In the genomic region with DNA sequence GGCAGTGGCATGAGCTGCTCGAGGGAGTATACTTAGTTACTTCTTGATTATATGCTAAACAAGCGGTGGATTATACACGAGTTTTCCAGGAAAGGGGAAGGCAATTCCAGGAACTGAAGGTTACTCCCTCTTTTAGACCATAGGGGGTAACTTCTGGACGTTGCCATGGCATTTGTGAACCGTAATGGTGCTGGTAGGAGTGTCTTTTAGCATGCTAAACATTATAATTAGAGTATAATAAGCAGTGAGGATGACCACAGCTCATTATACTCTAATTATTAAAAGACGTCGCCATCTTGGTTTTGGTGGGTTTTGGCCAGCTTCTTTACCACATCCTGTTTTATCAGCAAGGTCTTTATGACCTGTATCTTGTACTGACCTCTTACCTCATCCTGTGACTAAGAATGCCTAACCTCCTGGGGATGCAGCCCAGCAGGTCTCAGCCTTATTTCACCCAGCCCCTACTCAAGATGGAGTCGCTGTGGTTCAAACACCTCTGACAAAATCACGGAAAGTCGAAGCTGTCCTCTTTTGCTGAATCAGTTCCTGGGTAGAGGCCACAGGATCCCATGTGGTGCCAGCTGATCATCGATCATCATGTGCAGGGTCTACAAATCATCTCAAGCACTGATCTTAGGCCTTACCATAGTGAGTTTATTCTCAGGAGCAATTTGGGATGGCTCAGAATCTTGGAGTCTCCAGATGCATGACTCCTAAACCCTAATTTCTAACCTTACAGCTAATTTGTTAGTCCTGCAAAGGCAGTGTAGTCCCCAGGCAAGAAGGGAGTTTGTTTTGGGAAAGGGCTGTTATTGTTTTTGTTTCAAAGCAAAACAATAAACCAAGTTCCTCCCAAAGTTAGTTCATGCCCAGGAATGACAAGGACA, we compare ENCODE assay signal across 1 cellular context.
TF ChIP-seq lines count a peak whose summit lies in the region.

No MANE protein-coding gene starts in this region.

TF ChIP-seq in K562, 482 proteins besides CTCF, POLR2A, EP300 and RAD21 (continued from another document and continues in another):
- TF ChIP-seq, protein P1, sequence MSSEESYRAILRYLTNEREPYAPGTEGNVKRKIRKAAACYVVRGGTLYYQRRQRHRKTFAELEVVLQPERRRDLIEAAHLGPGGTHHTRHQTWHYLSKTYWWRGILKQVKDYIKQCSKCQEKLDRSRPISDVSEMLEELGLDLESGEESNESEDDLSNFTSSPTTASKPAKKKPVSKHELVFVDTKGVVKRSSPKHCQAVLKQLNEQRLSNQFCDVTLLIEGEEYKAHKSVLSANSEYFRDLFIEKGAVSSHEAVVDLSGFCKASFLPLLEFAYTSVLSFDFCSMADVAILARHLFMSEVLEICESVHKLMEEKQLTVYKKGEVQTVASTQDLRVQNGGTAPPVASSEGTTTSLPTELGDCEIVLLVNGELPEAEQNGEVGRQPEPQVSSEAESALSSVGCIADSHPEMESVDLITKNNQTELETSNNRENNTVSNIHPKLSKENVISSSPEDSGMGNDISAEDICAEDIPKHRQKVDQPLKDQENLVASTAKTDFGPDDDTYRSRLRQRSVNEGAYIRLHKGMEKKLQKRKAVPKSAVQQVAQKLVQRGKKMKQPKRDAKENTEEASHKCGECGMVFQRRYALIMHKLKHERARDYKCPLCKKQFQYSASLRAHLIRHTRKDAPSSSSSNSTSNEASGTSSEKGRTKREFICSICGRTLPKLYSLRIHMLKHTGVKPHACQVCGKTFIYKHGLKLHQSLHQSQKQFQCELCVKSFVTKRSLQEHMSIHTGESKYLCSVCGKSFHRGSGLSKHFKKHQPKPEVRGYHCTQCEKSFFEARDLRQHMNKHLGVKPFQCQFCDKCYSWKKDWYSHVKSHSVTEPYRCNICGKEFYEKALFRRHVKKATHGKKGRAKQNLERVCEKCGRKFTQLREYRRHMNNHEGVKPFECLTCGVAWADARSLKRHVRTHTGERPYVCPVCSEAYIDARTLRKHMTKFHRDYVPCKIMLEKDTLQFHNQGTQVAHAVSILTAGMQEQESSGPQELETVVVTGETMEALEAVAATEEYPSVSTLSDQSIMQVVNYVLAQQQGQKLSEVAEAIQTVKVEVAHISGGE (CRISPR knock-in tag; IDR thresholded peaks at IDR 0.05) = peak in 1 of 3 experiments; percentile 75; a peak in 2 of 6 replicates
- TF ChIP-seq MECOM (CRISPR knock-in tag; IDR thresholded peaks at IDR 0.05) (peak; percentile 86), PTRF (tag; IDR thresholded peaks at IDR 0.05) (peak; percentile 80), ELF2 (CRISPR knock-in tag; IDR thresholded peaks at IDR 0.05) (peak; percentile 73; the same call in 1 of the 2 replicates), ARNT (IDR thresholded peaks at IDR 0.05) (no peak), NR4A1 (CRISPR knock-in tag; IDR thresholded peaks at IDR 0.05) (peak; percentile 98; the same call in 1 of the 2 replicates), NR4A1 (tag; IDR thresholded peaks at IDR 0.05) (peak; percentile 99), POLR2AphosphoS5 (IDR thresholded peaks at IDR 0.05; ENCODE audit: control insufficient read depth, insufficient read depth, low read depth, low read length) (no peak), HDAC2 (IDR thresholded peaks at IDR 0.05) (no peak), DNMT1 (IDR thresholded peaks at IDR 0.05) (no peak), ZNF79 (CRISPR knock-in tag; IDR thresholded peaks at IDR 0.05; ENCODE audit: low read depth) (peak; percentile 90), PYGO2 (tag; IDR thresholded peaks at IDR 0.05) (peak; percentile 94), SETDB1 (IDR thresholded peaks at IDR 0.05; ENCODE audit: low read length) (no peak), CBX5 (IDR thresholded peaks at IDR 0.05; ENCODE audit: borderline replicate concordance, low read depth) (no peak), GATA2 (CRISPR knock-in tag; IDR thresholded peaks at IDR 0.05) (no peak), ZNF830 (CRISPR knock-in tag; IDR thresholded peaks at IDR 0.05) (peak; percentile 97), ZNF253 (CRISPR knock-in tag; conservative IDR thresholded peaks at IDR 0.05) (peak; percentile 82; the same call in 1 of the 2 replicates), RBM14 (IDR thresholded peaks at IDR 0.05; ENCODE audit: borderline replicate concordance, insufficient read depth, low read depth, low read length) (no peak), SIN3B (IDR thresholded peaks at IDR 0.05; ENCODE audit: low read depth) (no peak), HIVEP1 (CRISPR knock-in tag; IDR thresholded peaks at IDR 0.05) (peak; percentile 97), NFE2L1 (tag; IDR thresholded peaks at IDR 0.05; ENCODE audit: borderline replicate concordance, low read depth) (peak; percentile 27; the same call in 1 of the 2 replicates), SMAD3 (CRISPR knock-in tag; conservative IDR thresholded peaks at IDR 0.05) (peak; percentile 99), CCNT2 (IDR thresholded peaks at IDR 0.05; ENCODE audit: borderline replicate concordance, extremely low read depth, insufficient read length, low read depth, low read length) (no peak), FOSL1 (tag; conservative IDR thresholded peaks at IDR 0.05) (peak; percentile 74), MIER1 (IDR thresholded peaks at IDR 0.05; ENCODE audit: low read depth) (no peak), TSC22D4 (tag; IDR thresholded peaks at IDR 0.05) (no peak), NCOA1 (IDR thresholded peaks at IDR 0.05; ENCODE audit: low read depth) (no peak), RCOR1 (IDR thresholded peaks at IDR 0.05; ENCODE audit: borderline replicate concordance in 1 of 2, low read depth in 2 of 2, low read length in 2 of 2) (no peak), KAT8 (IDR thresholded peaks at IDR 0.05; ENCODE audit: low read depth) (no peak), POLR3A (IDR thresholded peaks at IDR 0.05; ENCODE audit: borderline replicate concordance, extremely low read depth, insufficient read depth, insufficient read length) (no peak), ZNF23 (CRISPR knock-in tag; IDR thresholded peaks at IDR 0.05) (no peak), GATAD2A (IDR thresholded peaks at IDR 0.05) (no peak), SPI1 (IDR thresholded peaks at IDR 0.05; ENCODE audit: borderline replicate concordance, low read depth, low read length) (no peak), ZZZ3 (IDR thresholded peaks at IDR 0.05) (no peak), FOXK1 (CRISPR knock-in tag; IDR thresholded peaks at IDR 0.05; ENCODE audit: borderline replicate concordance) (no peak)
- TF ChIP-seq, protein P2, sequence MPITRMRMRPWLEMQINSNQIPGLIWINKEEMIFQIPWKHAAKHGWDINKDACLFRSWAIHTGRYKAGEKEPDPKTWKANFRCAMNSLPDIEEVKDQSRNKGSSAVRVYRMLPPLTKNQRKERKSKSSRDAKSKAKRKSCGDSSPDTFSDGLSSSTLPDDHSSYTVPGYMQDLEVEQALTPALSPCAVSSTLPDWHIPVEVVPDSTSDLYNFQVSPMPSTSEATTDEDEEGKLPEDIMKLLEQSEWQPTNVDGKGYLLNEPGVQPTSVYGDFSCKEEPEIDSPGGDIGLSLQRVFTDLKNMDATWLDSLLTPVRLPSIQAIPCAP (CRISPR knock-in tag; IDR thresholded peaks at IDR 0.05; ENCODE audit: borderline replicate concordance) = no peak
- TF ChIP-seq, protein P3, sequence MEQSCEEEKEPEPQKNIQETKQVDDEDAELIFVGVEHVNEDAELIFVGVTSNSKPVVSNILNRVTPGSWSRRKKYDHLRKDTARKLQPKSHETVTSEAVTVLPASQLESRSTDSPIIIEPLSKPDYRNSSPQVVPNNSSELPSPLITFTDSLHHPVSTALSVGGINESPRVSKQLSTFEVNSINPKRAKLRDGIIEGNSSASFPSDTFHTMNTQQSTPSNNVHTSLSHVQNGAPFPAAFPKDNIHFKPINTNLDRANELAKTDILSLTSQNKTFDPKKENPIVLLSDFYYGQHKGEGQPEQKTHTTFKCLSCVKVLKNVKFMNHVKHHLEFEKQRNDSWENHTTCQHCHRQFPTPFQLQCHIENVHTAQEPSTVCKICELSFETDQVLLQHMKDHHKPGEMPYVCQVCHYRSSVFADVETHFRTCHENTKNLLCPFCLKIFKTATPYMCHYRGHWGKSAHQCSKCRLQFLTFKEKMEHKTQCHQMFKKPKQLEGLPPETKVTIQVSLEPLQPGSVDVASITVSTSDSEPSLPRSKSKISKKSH (CRISPR knock-in tag; IDR thresholded peaks at IDR 0.05) = no peak
- TF ChIP-seq, protein P4, sequence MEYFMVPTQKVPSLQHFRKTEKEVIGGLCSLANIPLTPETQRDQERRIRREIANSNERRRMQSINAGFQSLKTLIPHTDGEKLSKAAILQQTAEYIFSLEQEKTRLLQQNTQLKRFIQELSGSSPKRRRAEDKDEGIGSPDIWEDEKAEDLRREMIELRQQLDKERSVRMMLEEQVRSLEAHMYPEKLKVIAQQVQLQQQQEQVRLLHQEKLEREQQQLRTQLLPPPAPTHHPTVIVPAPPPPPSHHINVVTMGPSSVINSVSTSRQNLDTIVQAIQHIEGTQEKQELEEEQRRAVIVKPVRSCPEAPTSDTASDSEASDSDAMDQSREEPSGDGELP (CRISPR knock-in tag; IDR thresholded peaks at IDR 0.05; ENCODE audit: borderline replicate concordance) = no peak
- TF ChIP-seq, protein P5, sequence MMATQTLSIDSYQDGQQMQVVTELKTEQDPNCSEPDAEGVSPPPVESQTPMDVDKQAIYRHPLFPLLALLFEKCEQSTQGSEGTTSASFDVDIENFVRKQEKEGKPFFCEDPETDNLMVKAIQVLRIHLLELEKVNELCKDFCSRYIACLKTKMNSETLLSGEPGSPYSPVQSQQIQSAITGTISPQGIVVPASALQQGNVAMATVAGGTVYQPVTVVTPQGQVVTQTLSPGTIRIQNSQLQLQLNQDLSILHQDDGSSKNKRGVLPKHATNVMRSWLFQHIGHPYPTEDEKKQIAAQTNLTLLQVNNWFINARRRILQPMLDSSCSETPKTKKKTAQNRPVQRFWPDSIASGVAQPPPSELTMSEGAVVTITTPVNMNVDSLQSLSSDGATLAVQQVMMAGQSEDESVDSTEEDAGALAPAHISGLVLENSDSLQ (IDR thresholded peaks at IDR 0.05) = no peak
- TF ChIP-seq, protein P6, sequence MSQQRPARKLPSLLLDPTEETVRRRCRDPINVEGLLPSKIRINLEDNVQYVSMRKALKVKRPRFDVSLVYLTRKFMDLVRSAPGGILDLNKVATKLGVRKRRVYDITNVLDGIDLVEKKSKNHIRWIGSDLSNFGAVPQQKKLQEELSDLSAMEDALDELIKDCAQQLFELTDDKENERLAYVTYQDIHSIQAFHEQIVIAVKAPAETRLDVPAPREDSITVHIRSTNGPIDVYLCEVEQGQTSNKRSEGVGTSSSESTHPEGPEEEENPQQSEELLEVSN (IDR thresholded peaks at IDR 0.05; ENCODE audit: borderline replicate concordance in 1 of 2, extremely low read depth in 1 of 2, insufficient read depth in 1 of 2, insufficient read length in 1 of 2, low read depth in 1 of 2, low read length in 1 of 2, poor library complexity in 1 of 2, severe bottlenecking in 1 of 2) = no peak
- TF ChIP-seq, protein P7, sequence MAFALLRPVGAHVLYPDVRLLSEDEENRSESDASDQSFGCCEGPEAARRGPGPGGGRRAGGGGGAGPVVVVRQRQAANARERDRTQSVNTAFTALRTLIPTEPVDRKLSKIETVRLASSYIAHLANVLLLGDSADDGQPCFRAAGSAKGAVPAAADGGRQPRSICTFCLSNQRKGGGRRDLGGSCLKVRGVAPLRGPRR (CRISPR knock-in tag; IDR thresholded peaks at IDR 0.05) = no peak
- TF ChIP-seq, protein P8, sequence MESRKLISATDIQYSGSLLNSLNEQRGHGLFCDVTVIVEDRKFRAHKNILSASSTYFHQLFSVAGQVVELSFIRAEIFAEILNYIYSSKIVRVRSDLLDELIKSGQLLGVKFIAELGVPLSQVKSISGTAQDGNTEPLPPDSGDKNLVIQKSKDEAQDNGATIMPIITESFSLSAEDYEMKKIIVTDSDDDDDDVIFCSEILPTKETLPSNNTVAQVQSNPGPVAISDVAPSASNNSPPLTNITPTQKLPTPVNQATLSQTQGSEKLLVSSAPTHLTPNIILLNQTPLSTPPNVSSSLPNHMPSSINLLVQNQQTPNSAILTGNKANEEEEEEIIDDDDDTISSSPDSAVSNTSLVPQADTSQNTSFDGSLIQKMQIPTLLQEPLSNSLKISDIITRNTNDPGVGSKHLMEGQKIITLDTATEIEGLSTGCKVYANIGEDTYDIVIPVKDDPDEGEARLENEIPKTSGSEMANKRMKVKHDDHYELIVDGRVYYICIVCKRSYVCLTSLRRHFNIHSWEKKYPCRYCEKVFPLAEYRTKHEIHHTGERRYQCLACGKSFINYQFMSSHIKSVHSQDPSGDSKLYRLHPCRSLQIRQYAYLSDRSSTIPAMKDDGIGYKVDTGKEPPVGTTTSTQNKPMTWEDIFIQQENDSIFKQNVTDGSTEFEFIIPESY (CRISPR knock-in tag; IDR thresholded peaks at IDR 0.05) = no peak
- TF ChIP-seq, protein P9, sequence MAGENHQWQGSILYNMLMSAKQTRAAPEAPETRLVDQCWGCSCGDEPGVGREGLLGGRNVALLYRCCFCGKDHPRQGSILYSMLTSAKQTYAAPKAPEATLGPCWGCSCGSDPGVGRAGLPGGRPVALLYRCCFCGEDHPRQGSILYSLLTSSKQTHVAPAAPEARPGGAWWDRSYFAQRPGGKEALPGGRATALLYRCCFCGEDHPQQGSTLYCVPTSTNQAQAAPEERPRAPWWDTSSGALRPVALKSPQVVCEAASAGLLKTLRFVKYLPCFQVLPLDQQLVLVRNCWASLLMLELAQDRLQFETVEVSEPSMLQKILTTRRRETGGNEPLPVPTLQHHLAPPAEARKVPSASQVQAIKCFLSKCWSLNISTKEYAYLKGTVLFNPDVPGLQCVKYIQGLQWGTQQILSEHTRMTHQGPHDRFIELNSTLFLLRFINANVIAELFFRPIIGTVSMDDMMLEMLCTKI (IDR thresholded peaks at IDR 0.05; ENCODE audit: partially characterized antibody) = no peak
- TF ChIP-seq, protein P10, sequence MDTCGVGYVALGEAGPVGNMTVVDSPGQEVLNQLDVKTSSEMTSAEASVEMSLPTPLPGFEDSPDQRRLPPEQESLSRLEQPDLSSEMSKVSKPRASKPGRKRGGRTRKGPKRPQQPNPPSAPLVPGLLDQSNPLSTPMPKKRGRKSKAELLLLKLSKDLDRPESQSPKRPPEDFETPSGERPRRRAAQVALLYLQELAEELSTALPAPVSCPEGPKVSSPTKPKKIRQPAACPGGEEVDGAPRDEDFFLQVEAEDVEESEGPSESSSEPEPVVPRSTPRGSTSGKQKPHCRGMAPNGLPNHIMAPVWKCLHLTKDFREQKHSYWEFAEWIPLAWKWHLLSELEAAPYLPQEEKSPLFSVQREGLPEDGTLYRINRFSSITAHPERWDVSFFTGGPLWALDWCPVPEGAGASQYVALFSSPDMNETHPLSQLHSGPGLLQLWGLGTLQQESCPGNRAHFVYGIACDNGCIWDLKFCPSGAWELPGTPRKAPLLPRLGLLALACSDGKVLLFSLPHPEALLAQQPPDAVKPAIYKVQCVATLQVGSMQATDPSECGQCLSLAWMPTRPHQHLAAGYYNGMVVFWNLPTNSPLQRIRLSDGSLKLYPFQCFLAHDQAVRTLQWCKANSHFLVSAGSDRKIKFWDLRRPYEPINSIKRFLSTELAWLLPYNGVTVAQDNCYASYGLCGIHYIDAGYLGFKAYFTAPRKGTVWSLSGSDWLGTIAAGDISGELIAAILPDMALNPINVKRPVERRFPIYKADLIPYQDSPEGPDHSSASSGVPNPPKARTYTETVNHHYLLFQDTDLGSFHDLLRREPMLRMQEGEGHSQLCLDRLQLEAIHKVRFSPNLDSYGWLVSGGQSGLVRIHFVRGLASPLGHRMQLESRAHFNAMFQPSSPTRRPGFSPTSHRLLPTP (IDR thresholded peaks at IDR 0.05; ENCODE audit: borderline replicate concordance, extremely low read depth, insufficient read length) = no peak
